In genomic region chr3:141530133-141530768, GRCh38 we compare ENCODE assay signal across 9 cellular contexts. TPM values are rescaled to one million over a fixed set of nuclear protein-coding genes. Genes with fewer than 3 reads are reported as not detected.
DNase-seq lines count a peak whose midpoint lies in the region; ATAC-seq and TF ChIP-seq lines count a peak whose summit lies in the region.
"Had no signal": no experiment of that assay in that cellular context is flagged by ENCODE, and none has a peak within 500 bp of the region (broad histone marks: within the 10 kb centered on the region; RNA-seq: fewer than 3 reads in every experiment).

No MANE protein-coding gene starts in this region.

- peak overlapping the region; percentile 44 to 69 (median 64) for H3K4me3 Mint-ChIP-seq in immature natural killer cell

- peak; percentile 10 to 12 for DNase-seq in stimulated activated CD8-positive, alpha-beta memory T cell treated with anti-CD3 and anti-CD28 coated beads, Interleukin-7, amount 100 ng/mL, for 4 hours (ENCODE audit: low read depth in 2 of 2)
- DNase-seq in stimulated activated CD8-positive, alpha-beta memory T cell treated with anti-CD3 and anti-CD28 coated beads, Interleukin-4, amount 100 ng/mL, for 48 hours, result no peak
- no peak for DNase-seq in activated naive CD4-positive, alpha-beta T cell treated with anti-CD3 and anti-CD28 coated beads, Interleukin-2, amount 50 U/mL, for 72 hours (ENCODE audit: low spot score in 2 of 2)
- DNase-seq in immature natural killer cell (no peak), vagina (ENCODE audit: extremely low spot score in 2 of 2) (no peak)

- intact Hi-C loops in vagina (cut with DNase I), result no loop called here

- peak overlapping the region in 1 of 2 donors; percentile 73 for H3K27ac Mint-ChIP-seq in activated naive CD4-positive, alpha-beta T cell treated with anti-CD3 and anti-CD28 coated beads, Interleukin-2, amount 50 U/mL, for 72 hours
- peak overlapping the region; percentile 75 to 93 (median 79) for H3K27ac Mint-ChIP-seq in immature natural killer cell

- peak; percentile 59 to 90 for ATAC-seq in activated naive CD4-positive, alpha-beta T cell treated with anti-CD3 and anti-CD28 coated beads, Interleukin-2, amount 50 U/mL, for 72 hours
- no peak for ATAC-seq in GM21390 (IDR thresholded peaks at IDR 0.05; ENCODE audit: unreplicated experiment)
- ATAC-seq in GM19452 (IDR thresholded peaks at IDR 0.05; ENCODE audit: unreplicated experiment), result no peak
- ATAC-seq in GM21619 (IDR thresholded peaks at IDR 0.05; ENCODE audit: unreplicated experiment), result no peak

- no peak for TF ChIP-seq POLR2A in vagina (IDR thresholded peaks at IDR 0.05)

- no peaks in the 10 kb centered on the region for H3K36me3 ChIP-seq in vagina

- H3K36me3 Mint-ChIP-seq in activated naive CD4-positive, alpha-beta T cell treated with anti-CD3 and anti-CD28 coated beads, Interleukin-2, amount 50 U/mL, for 72 hours, result peaks cover 1 to 19% of the 10 kb centered on the region in 2 donors
- peaks cover 1 to 9% (median 9%) of the 10 kb centered on the region in 3 donors for H3K36me3 Mint-ChIP-seq in immature natural killer cell

- H3K27me3 ChIP-seq in vagina, result no peaks in the 10 kb centered on the region

- H3K4me3 ChIP-seq in vagina, result no peak overlapping the region

- H3K9me3 ChIP-seq in vagina, result no peaks in the 10 kb centered on the region

- no peak for TF ChIP-seq CTCF in vagina (IDR thresholded peaks at IDR 0.05)

- H3K9me3 Mint-ChIP-seq in activated naive CD4-positive, alpha-beta T cell treated with anti-CD3 and anti-CD28 coated beads, Interleukin-2, amount 50 U/mL, for 72 hours, result peaks cover under 1 to 1% of the 10 kb centered on the region in 2 donors
- no peaks in the 10 kb centered on the region for H3K9me3 Mint-ChIP-seq in immature natural killer cell

- H3K27ac ChIP-seq in vagina, result peak overlapping the region; percentile 58
- H3K27ac ChIP-seq: parathyroid adenoma had no signal

- peaks cover 57 to 84% of the 10 kb centered on the region in 2 donors for H3K4me1 Mint-ChIP-seq in immature natural killer cell

- H3K27me3 Mint-ChIP-seq in immature natural killer cell (ENCODE audit: low read depth in 3 of 3), result no peaks in the 10 kb centered on the region

- H3K4me1 ChIP-seq in vagina, result peaks cover 30% of the 10 kb centered on the region
- H3K4me1 ChIP-seq: parathyroid adenoma had no signal

RNA-seq across cellular contexts. Expression of gene RASA2, which starts 43.4 kb away (rescaled TPM):
- total RNA-seq in activated naive CD4-positive, alpha-beta T cell treated with anti-CD3 and anti-CD28 coated beads, Interleukin-2, amount 50 U/mL, for 72 hours, result 10 to 100 TPM; 27.1 to 31.1 TPM
- polyA plus RNA-seq in immature natural killer cell, result 10 to 100 TPM; 32.6 to 48.7 (median 45.9) TPM
- 18.4 TPM for total RNA-seq in vagina

Comparison
In these comparisons a context has a peak if more than half of its experiments do, and no peak if none do; other contexts are left out.
1. DNase-seq: peak in stimulated activated CD8-positive, alpha-beta memory T cell treated with anti-CD3 and anti-CD28 coated beads, Interleukin-7, amount 100 ng/mL, for 4 hours (2 of 2); none in stimulated activated CD8-positive, alpha-beta memory T cell treated with anti-CD3 and anti-CD28 coated beads, Interleukin-4, amount 100 ng/mL, for 48 hours (single experiment), activated naive CD4-positive, alpha-beta T cell treated with anti-CD3 and anti-CD28 coated beads, Interleukin-2, amount 50 U/mL, for 72 hours (0 of 2), immature natural killer cell (0 of 3) and vagina (0 of 2).
2. ATAC-seq: peak in activated naive CD4-positive, alpha-beta T cell treated with anti-CD3 and anti-CD28 coated beads, Interleukin-2, amount 50 U/mL, for 72 hours (2 of 2); none in GM21390 (single experiment), GM19452 (single experiment) and GM21619 (single experiment).